ENCODE assay signal across 19 cellular contexts in the genomic region with DNA sequence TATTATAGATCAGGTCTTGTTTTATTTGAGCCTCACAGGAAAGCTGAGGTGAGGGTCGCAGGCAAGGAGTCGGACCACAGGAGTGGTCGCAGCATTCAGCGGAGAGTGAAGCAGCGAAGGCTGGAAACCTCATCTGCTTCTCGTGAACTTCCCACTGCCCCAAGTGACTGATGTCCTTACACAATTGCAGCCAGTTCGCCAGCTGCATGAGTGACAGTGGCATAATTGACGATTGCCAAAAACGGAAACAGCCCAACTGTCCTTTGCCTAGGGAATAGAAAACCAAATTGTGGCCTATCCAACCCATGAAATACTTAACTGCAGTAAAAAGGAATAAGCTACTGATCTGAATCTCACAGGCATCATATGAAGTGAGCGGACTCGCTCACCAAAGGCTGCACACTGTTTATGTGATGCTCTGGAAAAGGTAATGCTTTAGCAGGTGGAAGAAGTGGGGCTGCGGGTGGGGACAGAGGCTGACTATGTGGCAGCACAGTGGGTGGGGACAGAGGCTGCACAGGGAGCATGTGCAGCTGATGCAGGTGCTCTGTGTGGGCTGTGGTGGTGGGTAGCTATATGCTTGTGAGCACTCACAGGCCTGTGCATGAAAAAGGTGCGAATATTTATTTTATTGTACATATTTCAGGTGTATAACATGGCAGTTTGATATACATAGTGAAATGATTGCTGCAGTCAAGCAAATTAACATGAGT. TPM values are rescaled to one million over a fixed set of nuclear protein-coding genes. Genes with fewer than 3 reads are reported as not detected.
"Had no signal": no experiment of that assay in that cellular context is flagged by ENCODE, and none has a peak within 500 bp of the region (broad histone marks: within the 10 kb centered on the region; RNA-seq: fewer than 3 reads in every experiment).

No MANE protein-coding gene starts in this region.

- H3K36me3 ChIP-seq: adrenal gland, colonic mucosa, heart left ventricle, sigmoid colon, WERI-Rb-1 had no signal

- H3K27me3 ChIP-seq: adrenal gland, colonic mucosa, heart left ventricle, sigmoid colon had no signal

- H3K27ac ChIP-seq: adrenal gland, colonic mucosa, heart left ventricle, sigmoid colon, WERI-Rb-1 had no signal

- H3K4me3 ChIP-seq: adrenal gland, colonic mucosa, heart left ventricle, mucosa of descending colon, sigmoid colon had no signal

- H3K4me1 ChIP-seq: adrenal gland, colonic mucosa, sigmoid colon had no signal

- DNase-seq: activated CD4-positive, alpha-beta T cell treated with anti-CD3 and anti-CD28 coated beads for 48 hours; activated naive CD4-positive, alpha-beta T cell treated with anti-CD3 and anti-CD28 coated beads, Interleukin-2, amount 50 U/mL, for 16 hours; colonic mucosa; effector CD8-positive, alpha-beta T cell; heart left ventricle; mucosa of descending colon; sigmoid colon; stimulated activated naive CD4-positive, alpha-beta T cell treated with Interleukin-2 at 50 U/mL for 16 hours; T1000; trophoblast cell; WERI-Rb-1 had no signal

- H3K9me3 ChIP-seq: adrenal gland, colonic mucosa, heart left ventricle, mucosa of descending colon, sigmoid colon had no signal

RNA-seq across cellular contexts. Expression of gene NLRP3, which starts 4.2 kb away (rescaled TPM):
- total RNA-seq: pulmonary artery endothelial cell had no signal

RNA-seq across cellular contexts. Expression of gene OR2B11, which starts 46.2 kb away (rescaled TPM):
- total RNA-seq: adrenal gland; cardiac septum; colonic mucosa; fibroblast of lung; frontal cortex; heart left ventricle; left lobe of liver; mucosa of descending colon; natural killer cell treated with Interleukin-12 subunit alpha and Interleukin-12 subunit beta and Interleukin-15 and Interleukin-18, amount 100 ng/mL, for 72 hours; omental fat pad; pulmonary artery endothelial cell; sigmoid colon had no signal
